ENCODE assay signal across 8 cellular contexts in genomic region chr1:179034720-179035119, GRCh38. TPM values are rescaled to one million over a fixed set of nuclear protein-coding genes. Genes with fewer than 3 reads are reported as not detected.
DNase-seq lines count a peak whose midpoint lies in the region; ATAC-seq, FAIRE-seq and TF ChIP-seq lines count a peak whose summit lies in the region.

No MANE protein-coding gene starts in this region.

- no TSS peak for BruUV-seq in endothelial cell of umbilical vein (replicated peaks; lab: Mats Ljungman, UMichigan)

- H3K9ac ChIP-seq in endothelial cell of umbilical vein (replicated peaks; ENCODE audit: extremely low read depth, insufficient read depth, low read length), result no peak overlapping the region

- no peaks in the 10 kb centered on the region for H3K9me1 ChIP-seq in endothelial cell of umbilical vein (replicated peaks; ENCODE audit: control insufficient read depth, extremely low read depth, insufficient read depth, low read length)

- DNase-seq in M059J (ENCODE audit: low read depth) (peak; percentile 73), endothelial cell of umbilical vein (ENCODE audit: low read depth, low spot score) (peak; percentile 29), OCI-M2 (lab: John Stamatoyannopoulos, UW; ENCODE audit: unreplicated experiment) (no peak), cortex of kidney (lab: John Stamatoyannopoulos, UW) (no peak), prostate gland (ENCODE audit: low spot score) (no peak)
- no peak for DNase-seq in activated effector memory CD4-positive, alpha-beta T cell treated with anti-CD3 and anti-CD28 coated beads, Interleukin-2, amount 50 U/mL, for 16 hours

- no peaks in the 10 kb centered on the region for H4K20me1 ChIP-seq in endothelial cell of umbilical vein (replicated peaks; ENCODE audit: control insufficient read depth, extremely low read depth, insufficient read depth, low read length)

- TF ChIP-seq CTCF in endothelial cell of umbilical vein (IDR thresholded peaks at IDR 0.05; ENCODE audit: extremely low read depth in 1 of 2, insufficient read depth in 1 of 2, low read depth in 1 of 2, low read length in 2 of 2) (no peak), prostate gland (IDR thresholded peaks at IDR 0.05) (no peak)

- H3K36me3 ChIP-seq in endothelial cell of umbilical vein (ENCODE audit: control insufficient read depth in 2 of 2, extremely low read depth in 1 of 2, insufficient read depth in 2 of 2, low read length in 2 of 2) (no peaks in the 10 kb centered on the region), prostate gland (no peaks in the 10 kb centered on the region)

- H3K4me2 ChIP-seq in endothelial cell of umbilical vein (ENCODE audit: insufficient read depth, low read length), result no peak overlapping the region

- H2AFZ ChIP-seq in endothelial cell of umbilical vein (ENCODE audit: low read depth, low read length), result no peak overlapping the region

- H3K4me1 ChIP-seq in endothelial cell of umbilical vein (ENCODE audit: control insufficient read depth, extremely low read depth, insufficient read depth, low read length) (peaks cover 18% of the 10 kb centered on the region), prostate gland (replicated peaks) (peaks cover 7% of the 10 kb centered on the region)

- dilution Hi-C loops in endothelial cell of umbilical vein (cut with MboI; ENCODE audit: extremely low pct_ligation_motif_present, low sequenced_read_pairs), result no loop called here

- POLR2A ChIA-PET in endothelial cell of umbilical vein (lab: Charles Lee), result no interaction called here

- H3K27me3 ChIP-seq in endothelial cell of umbilical vein (ENCODE audit: control insufficient read depth in 2 of 2, insufficient read depth in 2 of 2, low read length in 2 of 2), result no peaks in the 10 kb centered on the region
- no peaks in the 10 kb centered on the region for H3K27me3 ChIP-seq in prostate gland (replicated peaks; ENCODE audit: insufficient read depth)

- ATAC-seq in GM18498 (IDR thresholded peaks at IDR 0.05; ENCODE audit: unreplicated experiment) (peak; percentile 76), GM21723 (IDR thresholded peaks at IDR 0.05; ENCODE audit: unreplicated experiment) (peak; percentile 75)

- 82% methylated on average over 1 of the region's 1 CpG for WGBS in prostate gland

- H3K9me3 ChIP-seq in endothelial cell of umbilical vein (replicated peaks; ENCODE audit: control insufficient read depth, insufficient read depth, low read length), result no peaks in the 10 kb centered on the region
- no peaks in the 10 kb centered on the region for H3K9me3 ChIP-seq in prostate gland

- CTCF ChIA-PET in endothelial cell of umbilical vein (lab: Charles Lee), result interaction anchor here (0.6 to 1.4 kb wide), 2 partner anchors 11 to 402 kb away, joined by 3 read pairs; no protein-coding TSS in a partner anchor

- peaks cover 59% of the 10 kb centered on the region for H3K79me2 ChIP-seq in endothelial cell of umbilical vein (ENCODE audit: control insufficient read depth, insufficient read depth, low read length)

- no peak overlapping the region for H3K27ac ChIP-seq in endothelial cell of umbilical vein (ENCODE audit: insufficient read depth, low read depth, low read length)
- H3K27ac ChIP-seq in prostate gland, result no peak overlapping the region

- TF ChIP-seq POLR2A in endothelial cell of umbilical vein (IDR thresholded peaks at IDR 0.05; ENCODE audit: low read depth, low read length), result no peak
- no peak for TF ChIP-seq POLR2A in prostate gland (IDR thresholded peaks at IDR 0.05)

- no peak for FAIRE-seq in endothelial cell of umbilical vein (lab: Jason Lieb, UNC)

- H3K4me3 ChIP-seq in endothelial cell of umbilical vein (replicated peaks in 1 of 3; ENCODE audit: insufficient read depth in 1 of 3, low read depth in 1 of 3, low read length in 3 of 3), result no peak overlapping the region
- H3K4me3 ChIP-seq in prostate gland, result no peak overlapping the region

- intact Hi-C loops in endothelial cell of umbilical vein (cut with micrococcal nuclease) (no loop called here), prostate gland (cut with DNase I) (no loop called here)

TF ChIP-seq in endothelial cell of umbilical vein, 7 proteins besides CTCF, POLR2A, EP300 and RAD21:
- TF ChIP-seq FOS (IDR thresholded peaks at IDR 0.05; ENCODE audit: borderline replicate concordance, insufficient read depth, low read length), result no peak
- no peak for TF ChIP-seq MAX (IDR thresholded peaks at IDR 0.05; ENCODE audit: insufficient read depth, insufficient read length)
- no peak for TF ChIP-seq EZH2 (IDR thresholded peaks at IDR 0.05; ENCODE audit: borderline replicate concordance, low read depth, low read length, severe bottlenecking)
- TF ChIP-seq POLR2AphosphoS5 (IDR thresholded peaks at IDR 0.05; ENCODE audit: insufficient read depth, low read depth, low read length), result no peak
- TF ChIP-seq MYC (IDR thresholded peaks at IDR 0.05; ENCODE audit: low read depth, low read length), result no peak
- TF ChIP-seq GATA2 (IDR thresholded peaks at IDR 0.05; ENCODE audit: insufficient read depth, insufficient read length, low read depth, low read length), result no peak
- no peak for TF ChIP-seq JUN (IDR thresholded peaks at IDR 0.05; ENCODE audit: borderline replicate concordance, insufficient read depth, insufficient read length, low read depth)

RNA-seq across cellular contexts. Expression of gene FAM20B, which starts 9.0 kb away (rescaled TPM):
- total RNA-seq in M059J (2014; rRNA removed; shearing (Covaris generic)), result 27.9 and 43.0 TPM in 2 replicates
- 35.1 and 36.2 TPM in 2 replicates for total RNA-seq in endothelial cell of umbilical vein
- polyA plus RNA-seq in endothelial cell of umbilical vein, result 8.2 and 10.0 TPM in 2 replicates
- polyA plus RNA-seq in endothelial cell of umbilical vein (2011; cell fraction: cytosol; rRNA removed), result 13.0 and 13.3 TPM in 2 replicates
- 9.6 and 11.1 TPM in 2 replicates for polyA plus RNA-seq in endothelial cell of umbilical vein (2011; cell fraction: nucleus; rRNA removed)
- 17.9 and 20.7 TPM in 2 replicates for polyA plus RNA-seq in endothelial cell of umbilical vein (2012)
- 33.2 and 36.7 TPM in 2 replicates for polyA minus RNA-seq in endothelial cell of umbilical vein
- polyA minus RNA-seq in endothelial cell of umbilical vein (2011; cell fraction: cytosol; rRNA and poly(A)+ RNA removed), result 30.1 TPM
- polyA minus RNA-seq in endothelial cell of umbilical vein (2011; cell fraction: nucleus; rRNA and poly(A)+ RNA removed), result 8.0 and 11.9 TPM in 2 replicates
- total RNA-seq in prostate gland, result 10 to 100 TPM; 20.1 to 21.6 TPM

RNA-seq across cellular contexts. Expression of gene TOR3A, which starts 47.1 kb away (rescaled TPM):
- total RNA-seq in M059J (2014; rRNA removed; shearing (Covaris generic)), result 20.6 and 52.6 TPM in 2 replicates
- total RNA-seq in endothelial cell of umbilical vein (16.7 and 22.4 TPM in 2 replicates), prostate gland (100 to 1,000 TPM in 1 of 2 donors, 10 to 100 TPM in 1; 40.0 to 109 TPM)
- 14.9 and 24.1 TPM in 2 replicates for polyA plus RNA-seq in endothelial cell of umbilical vein
- polyA plus RNA-seq in endothelial cell of umbilical vein (2011; cell fraction: cytosol; rRNA removed), result 21.2 and 21.7 TPM in 2 replicates
- 20.0 and 20.3 TPM in 2 replicates for polyA plus RNA-seq in endothelial cell of umbilical vein (2011; cell fraction: nucleus; rRNA removed)
- 12.7 and 13.1 TPM in 2 replicates for polyA plus RNA-seq in endothelial cell of umbilical vein (2012)
- 34.2 and 34.9 TPM in 2 replicates for polyA minus RNA-seq in endothelial cell of umbilical vein
- 36.0 TPM for polyA minus RNA-seq in endothelial cell of umbilical vein (2011; cell fraction: cytosol; rRNA and poly(A)+ RNA removed)
- 8.1 and 9.1 TPM in 2 replicates for polyA minus RNA-seq in endothelial cell of umbilical vein (2011; cell fraction: nucleus; rRNA and poly(A)+ RNA removed)

Comparison
In these comparisons a context has a peak if more than half of its experiments do, and no peak if none do; other contexts are left out.
1. DNase-seq: peak in M059J (single experiment) and endothelial cell of umbilical vein (single experiment); none in OCI-M2 (single experiment), activated effector memory CD4-positive, alpha-beta T cell treated with anti-CD3 and anti-CD28 coated beads, Interleukin-2, amount 50 U/mL, for 16 hours (single experiment), cortex of kidney (single experiment) and prostate gland (single experiment).